8 cellular contexts compared by ENCODE assay signal in the genomic region with DNA sequence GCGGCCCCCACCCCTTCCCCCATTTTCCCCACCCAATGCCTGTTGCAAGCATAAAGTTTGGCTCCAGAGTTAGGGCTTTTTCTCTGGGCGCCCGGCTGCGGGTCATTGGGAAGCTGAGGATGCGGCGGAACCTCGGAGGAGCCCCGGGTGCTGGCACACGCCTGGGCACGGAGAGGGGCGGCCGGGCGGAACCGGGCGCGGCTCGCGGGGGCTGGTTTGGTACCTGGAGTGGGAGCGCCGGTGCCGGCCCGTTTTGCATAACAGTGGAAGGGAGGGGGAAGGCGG. TPM values are rescaled to one million over a fixed set of nuclear protein-coding genes. Genes with fewer than 3 reads are reported as not detected.
A peak's percentile ranks its signal among the peaks of the same experiment; 100 is the strongest.
DNase-seq lines count a peak whose midpoint lies in the region; ATAC-seq, FAIRE-seq and TF ChIP-seq lines count a peak whose summit lies in the region.

No MANE protein-coding gene starts in this region.

- WGBS in H1 (ENCODE audit: extremely low coverage in 1 of 2, insufficient coverage in 1 of 2, insufficient read length in 1 of 2, insufficient replicate concordance in 2 of 2, low coverage in 1 of 2, low lambda C conversion rate in 2 of 2, missing lambda C conversion rate in 1 of 2), 2 experiments = 2% methylated on average over 7 of the region's 23 CpGs; no CpG with 5 or more reads in 1 of the 2 experiments

- no peak overlapping the region for H3K27ac ChIP-seq in H1 (ENCODE audit: low read depth, low read length)
- H3K27ac ChIP-seq in neutrophil = no peak overlapping the region

- H3K4me1 ChIP-seq in H1 (replicated peaks in 1 of 4; ENCODE audit: control insufficient read depth in 3 of 4, insufficient read depth in 4 of 4, low read length in 3 of 4) (peaks cover 2 to 11% (median 4%) of the 10 kb centered on the region in 4 experiments; a peak in 5 of 7 replicates), neutrophil (ENCODE audit: control insufficient read depth in 1 of 2, insufficient read depth in 1 of 2, low read depth in 1 of 2, low read length in 1 of 2) (peaks cover 28 to 43% of the 10 kb centered on the region in 2 experiments)

- FAIRE-seq in GM12891 (lab: Jason Lieb, UNC) (no peak), H1 (lab: Jason Lieb, UNC) (no peak)

- 0 out of 2 replicates have a peak overlapping the region, but pooled peaks have one; percentile 52 for H2BK5ac ChIP-seq in H1 (ENCODE audit: low read depth, low read length)

- POLR2A ChIA-PET in H1 (lab: Charles Lee; ENCODE audit: partially characterized antibody) = interaction anchor here (0.6 to 2.3 kb wide), 5 partner anchors 11 to 95 kb away, joined by 3 to 8 read pairs (median 5); no protein-coding TSS in a partner anchor

- no peak overlapping the region for H4K91ac ChIP-seq in H1 (replicated peaks; ENCODE audit: insufficient read length, low read length)

- H3K23me2 ChIP-seq in H1 (ENCODE audit: low read depth, low read length) = peaks cover 11% of the 10 kb centered on the region; the same call in 1 of the 2 replicates

- TF ChIP-seq RAD21 in H1 (IDR thresholded peaks at IDR 0.05 in 1 of 2, conservative IDR thresholded peaks at IDR 0.05 in 1 of 2; ENCODE audit: low read depth in 2 of 2, low read length in 2 of 2) = no peak

- H2BK15ac ChIP-seq in H1 (ENCODE audit: low read length) = no peak overlapping the region; the same call in 1 of the 2 replicates

- H3K4me3 ChIP-seq in H1 (ENCODE audit: extremely low read depth in 1 of 4, insufficient read depth in 2 of 4, low read depth in 3 of 4, low read length in 4 of 4) (peak overlapping the region; percentile 65 to 93 (median 80)), neutrophil (ENCODE audit: low read depth in 1 of 2, low read length in 1 of 2) (peak overlapping the region; percentile 63 to 74)

- peaks cover 0 to 28% of the 10 kb centered on the region in 2 experiments; a peak in 3 of 4 replicates for H3K79me2 ChIP-seq in H1 (ENCODE audit: control insufficient read depth in 1 of 2, insufficient read depth in 2 of 2, low read length in 2 of 2)

- peak overlapping the region; percentile 94 for H4K8ac ChIP-seq in H1 (ENCODE audit: extremely low read depth, insufficient read depth, low read length)

- TF ChIP-seq CTCF in H1 (IDR thresholded peaks at IDR 0.05; ENCODE audit: control extremely low read depth in 1 of 3, insufficient read depth in 1 of 3, low read depth in 1 of 3, low read length in 3 of 3) (no peak), neutrophil (IDR thresholded peaks at IDR 0.05) (no peak), GM10266 (IDR thresholded peaks at IDR 0.05; ENCODE audit: control insufficient read depth, insufficient read depth, low read depth, missing control alignments) (no peak)

- H2BK12ac ChIP-seq in H1 (ENCODE audit: low read depth, low read length) = 0 out of 2 replicates have a peak overlapping the region, but pooled peaks have one; percentile 84

- no peak overlapping the region for H3K14ac ChIP-seq in H1 (ENCODE audit: insufficient read length)

- no peak overlapping the region for H4K5ac ChIP-seq in H1 (ENCODE audit: insufficient read length, low read depth, low read length)

- peak overlapping the region; percentile 81 to 97 for H3K4me2 ChIP-seq in H1 (ENCODE audit: insufficient read depth in 1 of 2, low read depth in 2 of 2, low read length in 2 of 2)

- H3K27me3 ChIP-seq in H1 (replicated peaks in 1 of 4; ENCODE audit: control insufficient read depth in 3 of 4, extremely low read depth in 1 of 4, insufficient read depth in 3 of 4, low read length in 3 of 4) (peaks cover 0 to 21% (median 12%) of the 10 kb centered on the region in 4 experiments; a peak in 5 of 7 replicates), neutrophil (peaks cover 49% of the 10 kb centered on the region)

- no peaks in the 10 kb centered on the region for H3K36me3 ChIP-seq in H1 (ENCODE audit: control insufficient read depth in 2 of 4, insufficient read depth in 4 of 4, low read length in 3 of 4)
- no peaks in the 10 kb centered on the region for H3K36me3 ChIP-seq in neutrophil

- DNase-seq in GM12891 (ENCODE audit: insufficient read length, low spot score) (no peak), NCI-H69 (lab: John Stamatoyannopoulos, UW) (peak; percentile 70), H1 (ENCODE audit: low read depth in 1 of 2, low spot score in 2 of 2) (peak in 1 of 2 experiments; percentile 79), GM10266 (ENCODE audit: extremely low spot score) (no peak), NCI-H2196 (lab: John Stamatoyannopoulos, UW; ENCODE audit: unreplicated experiment) (no peak), AG08396 (ENCODE audit: low spot score) (no peak)

- H3K79me1 ChIP-seq in H1 (ENCODE audit: low read depth, low read length) = peaks cover 2% of the 10 kb centered on the region; the same call in 1 of the 2 replicates

- H3K9me3 ChIP-seq in H1 (ENCODE audit: insufficient read depth in 2 of 2, low read depth in 1 of 2, low read length in 1 of 2) (no peaks in the 10 kb centered on the region), neutrophil (no peaks in the 10 kb centered on the region)

- H3K56ac ChIP-seq in H1 (replicated peaks; ENCODE audit: insufficient read length, low read depth, low read length) = no peak overlapping the region

- H3K18ac ChIP-seq in H1 (ENCODE audit: extremely low read depth, low read length) = peak overlapping the region; percentile 71; the same call in 1 of the 2 replicates

- peak overlapping the region in 3 of 4 experiments; percentile 42 to 80 (median 52); a peak in 3 of 7 replicates for H3K9ac ChIP-seq in H1 (replicated peaks in 1 of 4; ENCODE audit: extremely low read depth in 1 of 4, low read depth in 3 of 4, low read length in 3 of 4)

- TF ChIP-seq POLR2A in GM12891 (IDR thresholded peaks at IDR 0.05; ENCODE audit: low read depth, low read length) (no peak; the same call in 1 of the 2 replicates), H1 (IDR thresholded peaks at IDR 0.05; ENCODE audit: control extremely low read depth in 1 of 2, low read depth in 2 of 2, low read length in 2 of 2) (no peak)

- no peak overlapping the region for H2BK120ac ChIP-seq in H1 (replicated peaks; ENCODE audit: low read depth, low read length)

- no peak for TF ChIP-seq EP300 in H1 (IDR thresholded peaks at IDR 0.05; ENCODE audit: borderline replicate concordance in 1 of 2, low read depth in 2 of 2, low read length in 2 of 2)

- no peak for ATAC-seq in GM18498 (IDR thresholded peaks at IDR 0.05; ENCODE audit: unreplicated experiment)

- peaks cover 11 to 21% of the 10 kb centered on the region in 2 experiments for H4K20me1 ChIP-seq in H1 (replicated peaks in 1 of 2; ENCODE audit: control insufficient read depth in 1 of 2, insufficient read depth in 2 of 2, low read length in 2 of 2)

- no peak overlapping the region for H3K23ac ChIP-seq in H1 (ENCODE audit: insufficient read length)

- H2AK5ac ChIP-seq in H1 (ENCODE audit: low read depth, low read length) = no peak overlapping the region

- H2AFZ ChIP-seq in H1 (ENCODE audit: low read length) = no peak overlapping the region

- no peak overlapping the region for H2BK20ac ChIP-seq in H1 (ENCODE audit: low read length)

- H3K4ac ChIP-seq in H1 (replicated peaks; ENCODE audit: insufficient read length, low read depth, low read length) = no peak overlapping the region

- CTCF ChIA-PET in H1 (lab: Charles Lee; ENCODE audit: partially characterized antibody) = interaction anchor here (1.0 to 3.3 kb wide), 5 partner anchors 14 to 91 kb away, joined by 3 to 12 read pairs (median 3); no protein-coding TSS in a partner anchor

TF ChIP-seq in GM12891, 5 proteins besides CTCF, POLR2A, EP300 and RAD21:
- TF ChIP-seq POU2F2 (IDR thresholded peaks at IDR 0.05; ENCODE audit: low read depth, low read length) (peak; percentile 67; the same call in 1 of the 2 replicates), PAX5 (IDR thresholded peaks at IDR 0.05; ENCODE audit: insufficient read depth, low read length, severe bottlenecking) (peak; percentile 86), TAF1 (IDR thresholded peaks at IDR 0.05; ENCODE audit: low read depth, low read length) (no peak; the same call in 1 of the 2 replicates)

TF ChIP-seq in H1, 55 proteins besides CTCF, POLR2A, EP300 and RAD21:
- TF ChIP-seq SRF (IDR thresholded peaks at IDR 0.05; ENCODE audit: low read depth, low read length) = no peak
- peak; percentile 35; the same call in 1 of the 2 replicates for TF ChIP-seq TAF1 (IDR thresholded peaks at IDR 0.05; ENCODE audit: low read depth, low read length)

RNA-seq across cellular contexts. Expression of a gene that starts 1.2 kb away (rescaled TPM):
- 3.9 TPM for polyA plus RNA-seq in GM12891 (2012; ENCODE audit: low read depth, missing spikeins)
- 11.4 and 11.5 TPM in 2 replicates for total RNA-seq in H1 (2021; fragmentation: NEBNext Ultra II Directional; extraction: Animal tissue kit (Norgen Biotek cat#: 25700))
- polyA plus RNA-seq in H1 (2011; rRNA removed) = 1.7 and 2.5 TPM in 2 replicates
- polyA plus RNA-seq in H1 (2011; cell fraction: cytosol; rRNA removed) = 1.8 TPM
- 6.4 TPM for polyA plus RNA-seq in H1 (2011; cell fraction: nucleus; rRNA removed)
- 3.8 to 5.2 TPM (median 4.8 TPM) in 4 replicates for polyA plus RNA-seq in H1 (2012, experiment 1 of 2)
- polyA plus RNA-seq in H1 (2012, experiment 2 of 2) = 1.3 TPM
- 6.2 TPM for polyA plus RNA-seq in H1 (2013, experiment 1 of 2)
- polyA plus RNA-seq in H1 (2013, experiment 2 of 2) = 3.9 TPM
- polyA minus RNA-seq in H1 (2011; rRNA and poly(A)+ RNA removed) = 6.3 and 7.6 TPM in 2 replicates
- 5.9 TPM for polyA minus RNA-seq in H1 (2011; cell fraction: cytosol; rRNA and poly(A)+ RNA removed)
- polyA minus RNA-seq in H1 (2011; cell fraction: nucleus; rRNA and poly(A)+ RNA removed) = 10.0 TPM
